Comparison of ENCODE assay signal across 20 cellular contexts in genomic region chr5:59600998-59601397, GRCh38.
"Had no signal": no experiment of that assay in that cellular context is flagged by ENCODE, and none has a peak within 500 bp of the region (broad histone marks: within the 10 kb centered on the region; RNA-seq: fewer than 3 reads in every experiment).

No MANE protein-coding gene starts in this region.

- H3K27ac ChIP-seq: colonic mucosa, left lung, skin epidermis, stomach had no signal

- H3K27me3 Mint-ChIP-seq: activated B cell treated with CpG ODN at 0.5 μM for 24 hours; central memory CD8-positive, alpha-beta T cell; T-cell had no signal

- H3K4me3 Mint-ChIP-seq: activated B cell treated with CpG ODN at 0.5 μM for 24 hours; activated CD4-positive, alpha-beta T cell treated with anti-CD3 and anti-CD28 coated beads, Interleukin-2, amount 10 ng/mL, durations not matched to agents 24 days and 14 days; activated CD8-positive, alpha-beta T cell treated with anti-CD3 and anti-CD28 coated beads, Interleukin-2, amount 10 ng/mL, durations not matched to agents 7 days and 5 days; activated T-cell treated with anti-CD3 and anti-CD28 coated beads, Interleukin-2, amount 50 U/mL, for 24 hours; central memory CD8-positive, alpha-beta T cell; T-cell had no signal

- H3K9me3 Mint-ChIP-seq: activated B cell treated with CpG ODN at 0.5 μM for 24 hours; activated CD4-positive, alpha-beta T cell treated with anti-CD3 and anti-CD28 coated beads, Interleukin-2, amount 10 ng/mL, durations not matched to agents 24 days and 14 days; activated T-cell treated with anti-CD3 and anti-CD28 coated beads, Interleukin-2, amount 50 U/mL, for 24 hours; activated T-helper 2 cell treated with anti-CD3 and anti-CD28 coated beads, Interferon-gamma antibody, Interleukin-2, Interleukin-4, amounts not matched to agents 10 μg/mL and 5 μg/mL and 100 μg/mL, durations not matched to agents 14 hours and 24 hours and 36 hours; T-cell had no signal

- DNase-seq: activated B cell treated with CpG ODN at 0.5 μM for 24 hours; activated CD4-positive, alpha-beta T cell treated with anti-CD3 and anti-CD28 coated beads, Interleukin-2, amount 10 ng/mL, durations not matched to agents 24 days and 14 days; activated CD8-positive, alpha-beta T cell treated with anti-CD3 and anti-CD28 coated beads, Interleukin-2, amount 10 ng/mL, durations not matched to agents 7 days and 5 days; activated naive CD4-positive, alpha-beta T cell treated with Interleukin-2 at 50 U/mL for 16 hours; activated T-cell treated with anti-CD3 and anti-CD28 coated beads, Interleukin-2, amount 50 U/mL, for 24 hours; colonic mucosa; head of caudate nucleus; left lung; nucleus accumbens; posterior cingulate gyrus; right cardiac atrium; stimulated activated CD4-positive, alpha-beta T cell treated with anti-CD3 and anti-CD28 coated beads, Interleukin-15, amount 100 ng/mL, for 24 hours; stimulated activated CD4-positive, alpha-beta T cell treated with anti-CD3 and anti-CD28 coated beads, Interleukin-2, amount 100 ng/mL, for 48 hours; stomach; T-cell; trophoblast cell had no signal

- H3K27me3 ChIP-seq: colonic mucosa, left lung, stomach had no signal

- H3K36me3 ChIP-seq: colonic mucosa, left lung, stomach had no signal

- H3K27ac Mint-ChIP-seq: activated B cell treated with CpG ODN at 0.5 μM for 24 hours; activated CD4-positive, alpha-beta T cell treated with anti-CD3 and anti-CD28 coated beads, Interleukin-2, amount 10 ng/mL, durations not matched to agents 24 days and 14 days; activated CD8-positive, alpha-beta T cell treated with anti-CD3 and anti-CD28 coated beads, Interleukin-2, amount 10 ng/mL, durations not matched to agents 7 days and 5 days; activated T-cell treated with anti-CD3 and anti-CD28 coated beads, Interleukin-2, amount 50 U/mL, for 24 hours; activated T-helper 2 cell treated with anti-CD3 and anti-CD28 coated beads, Interferon-gamma antibody, Interleukin-2, Interleukin-4, amounts not matched to agents 10 μg/mL and 5 μg/mL and 100 μg/mL, durations not matched to agents 14 hours and 24 hours and 36 hours; T-cell had no signal

- H3K4me1 Mint-ChIP-seq: central memory CD8-positive, alpha-beta T cell had no signal

- H3K4me3 ChIP-seq: colonic mucosa, left lung, skin epidermis, stomach had no signal

- H3K36me3 Mint-ChIP-seq: T-cell had no signal

- ATAC-seq: activated CD8-positive, alpha-beta T cell treated with anti-CD3 and anti-CD28 coated beads, Interleukin-2, amount 10 ng/mL, durations not matched to agents 7 days and 5 days; left lung; right cardiac atrium; SK-N-SH treated with all-trans-retinoic acid at 6 μM for 48 hours; T-cell had no signal

- H3K9me3 ChIP-seq: colonic mucosa, left lung, stomach had no signal
